ENCODE assay signal across 19 cellular contexts in the genomic region with DNA sequence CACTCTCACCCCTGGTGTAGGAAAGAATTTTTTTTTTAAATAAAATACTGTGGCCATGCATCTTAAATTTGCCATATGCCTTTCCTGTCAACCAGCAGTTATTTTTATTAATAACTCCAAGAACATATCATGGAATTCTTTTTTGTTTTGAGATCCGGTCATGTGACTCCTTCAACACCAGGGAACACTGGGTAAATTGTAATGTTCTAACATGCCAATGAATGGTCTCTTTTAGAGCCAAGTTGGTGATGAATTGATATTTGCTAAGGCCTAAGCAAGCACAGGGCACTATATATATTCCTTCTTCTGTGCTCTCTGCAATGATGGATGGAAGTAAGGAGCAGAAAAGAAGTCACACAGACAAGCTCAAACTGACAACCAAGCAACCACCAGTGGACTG.
A peak's percentile ranks its signal among the peaks of the same experiment; 100 is the strongest.
DNase-seq lines count a peak whose midpoint lies in the region; ATAC-seq and TF ChIP-seq lines count a peak whose summit lies in the region.
"Had no signal": no experiment of that assay in that cellular context is flagged by ENCODE, and none has a peak within 500 bp of the region (broad histone marks: within the 10 kb centered on the region; RNA-seq: fewer than 3 reads in every experiment).

No MANE protein-coding gene starts in this region.

- DNase-seq in SK-MEL-5 (ENCODE audit: low read depth, low spot score), result peak; percentile 65
- peak; percentile 37 for DNase-seq in esophagus muscularis mucosa (ENCODE audit: extremely low spot score)
- DNase-seq in DMS153 (lab: John Stamatoyannopoulos, UW), result no peak
- no peak for DNase-seq in activated naive CD8-positive, alpha-beta T cell treated with anti-CD3 and anti-CD28 coated beads for 36 hours
- DNase-seq: AML-193; CD4-positive, alpha-beta memory T cell; CD4-positive, CD25-positive, alpha-beta regulatory T cell; CD8-positive, alpha-beta memory T cell; COR-L47; DMS 273 treated with DMSO at 0.1 percent for 48 hours; DMS79 treated with DMSO at 0.1 percent for 48 hours; GF-D8 had no signal

- H2AFZ ChIP-seq in OCI-LY1 (ENCODE audit: low read length), result no peak overlapping the region

- TF ChIP-seq CTCF in OCI-LY1 (IDR thresholded peaks at IDR 0.05; ENCODE audit: low read length), result no peak
- TF ChIP-seq CTCF in esophagus muscularis mucosa (IDR thresholded peaks at IDR 0.05), result no peak

- in situ Hi-C loops in SK-MEL-5 (cut with HindIII; ENCODE audit: low pct_unique_long_range_greater_than_20kb, low sequenced_read_pairs), result no loop called here

- H3K27me3 Mint-ChIP-seq in activated naive CD8-positive, alpha-beta T cell treated with anti-CD3 and anti-CD28 coated beads for 36 hours, result peaks cover 12% of the 10 kb centered on the region
- H3K27me3 Mint-ChIP-seq: B cell; CD4-positive, alpha-beta memory T cell; CD4-positive, CD25-positive, alpha-beta regulatory T cell had no signal

- WGBS in esophagus muscularis mucosa, result 89% methylated on average over 1 of the region's 1 CpG

- no peak for TF ChIP-seq EP300 in esophagus muscularis mucosa (IDR thresholded peaks at IDR 0.05)

- H3K36me3 Mint-ChIP-seq in activated naive CD8-positive, alpha-beta T cell treated with anti-CD3 and anti-CD28 coated beads for 36 hours, result no peaks in the 10 kb centered on the region
- H3K36me3 Mint-ChIP-seq: CD14-positive monocyte; CD4-positive, alpha-beta memory T cell; CD4-positive, CD25-positive, alpha-beta regulatory T cell; CD8-positive, alpha-beta memory T cell had no signal

- H3K4me3 Mint-ChIP-seq in activated naive CD8-positive, alpha-beta T cell treated with anti-CD3 and anti-CD28 coated beads for 36 hours, result no peak overlapping the region
- H3K4me3 Mint-ChIP-seq: B cell; CD14-positive monocyte; CD4-positive, alpha-beta memory T cell; CD4-positive, CD25-positive, alpha-beta regulatory T cell; CD8-positive, alpha-beta memory T cell had no signal

- no peak overlapping the region for H3K27ac Mint-ChIP-seq in activated naive CD8-positive, alpha-beta T cell treated with anti-CD3 and anti-CD28 coated beads for 36 hours
- H3K27ac Mint-ChIP-seq: B cell; CD14-positive monocyte; CD4-positive, alpha-beta memory T cell; CD4-positive, CD25-positive, alpha-beta regulatory T cell; CD8-positive, alpha-beta memory T cell had no signal

- H3K27me3 ChIP-seq in OCI-LY1 (ENCODE audit: insufficient read depth, low read length) (no peaks in the 10 kb centered on the region), esophagus muscularis mucosa (no peaks in the 10 kb centered on the region)
- H3K27me3 ChIP-seq: BLaER1 treated with 17β-estradiol and CSF1 and Interleukin-3, amounts not matched to agents 10 nM and 100 nM had no signal

- H3K27ac ChIP-seq in OCI-LY1 (ENCODE audit: low read depth, low read length, poor library complexity, severe bottlenecking), result peak overlapping the region; percentile 71
- no peak overlapping the region for H3K27ac ChIP-seq in esophagus muscularis mucosa (replicated peaks in 1 of 4)
- H3K27ac ChIP-seq: 22Rv1; BLaER1 treated with 17β-estradiol and CSF1 and Interleukin-3, amounts not matched to agents 10 nM and 100 nM had no signal

- H3K36me3 ChIP-seq in OCI-LY1 (ENCODE audit: insufficient read depth, low read length) (no peaks in the 10 kb centered on the region), esophagus muscularis mucosa (no peaks in the 10 kb centered on the region)
- H3K36me3 ChIP-seq: BLaER1 treated with 17β-estradiol and CSF1 and Interleukin-3, amounts not matched to agents 10 nM and 100 nM had no signal

- H3K4me1 ChIP-seq in OCI-LY1 (ENCODE audit: insufficient read depth, low read length, severe bottlenecking) (peaks cover 99% of the 10 kb centered on the region), esophagus muscularis mucosa (peaks cover 21 to 44% (median 33%) of the 10 kb centered on the region in 4 donors)
- H3K4me1 ChIP-seq: BLaER1 treated with 17β-estradiol and CSF1 and Interleukin-3, amounts not matched to agents 10 nM and 100 nM had no signal

- no peaks in the 10 kb centered on the region for H4K20me1 ChIP-seq in OCI-LY1 (ENCODE audit: insufficient read depth, low read length)
- H4K20me1 ChIP-seq: BLaER1 treated with 17β-estradiol and CSF1 and Interleukin-3, amounts not matched to agents 10 nM and 100 nM had no signal

- TF ChIP-seq POLR2A in esophagus muscularis mucosa (IDR thresholded peaks at IDR 0.05; ENCODE audit: low read depth), result no peak

- H3K4me1 Mint-ChIP-seq in activated naive CD8-positive, alpha-beta T cell treated with anti-CD3 and anti-CD28 coated beads for 36 hours, result peaks cover 3% of the 10 kb centered on the region
- H3K4me1 Mint-ChIP-seq: B cell; CD14-positive monocyte; CD4-positive, alpha-beta memory T cell; CD4-positive, CD25-positive, alpha-beta regulatory T cell; CD8-positive, alpha-beta memory T cell had no signal

- no peak overlapping the region for H3K4me3 ChIP-seq in OCI-LY1 (ENCODE audit: low read depth, low read length, poor library complexity, severe bottlenecking)
- no peak overlapping the region for H3K4me3 ChIP-seq in esophagus muscularis mucosa
- H3K4me3 ChIP-seq: A549; BLaER1 treated with 17β-estradiol and CSF1 and Interleukin-3, amounts not matched to agents 10 nM and 100 nM had no signal

- ATAC-seq in GM19395 (IDR thresholded peaks at IDR 0.05; ENCODE audit: unreplicated experiment), result no peak
- ATAC-seq: A549 had no signal

- H3F3A ChIP-seq in OCI-LY1 (ENCODE audit: insufficient read depth, low read length), result no peaks in the 10 kb centered on the region

- no peaks in the 10 kb centered on the region for H3K9me2 ChIP-seq in OCI-LY1 (ENCODE audit: low read depth, low read length)

- no peak overlapping the region for H3K9ac ChIP-seq in OCI-LY1 (ENCODE audit: low read length)
- H3K9ac ChIP-seq: BLaER1 treated with 17β-estradiol and CSF1 and Interleukin-3, amounts not matched to agents 10 nM and 100 nM had no signal

- H3K79me2 ChIP-seq in OCI-LY1 (ENCODE audit: insufficient read depth, low read length), result no peaks in the 10 kb centered on the region

- H3K4me2 ChIP-seq in OCI-LY1 (ENCODE audit: low read length), result no peak overlapping the region
- H3K4me2 ChIP-seq: BLaER1 treated with 17β-estradiol and CSF1 and Interleukin-3, amounts not matched to agents 10 nM and 100 nM had no signal

- H3K9me3 Mint-ChIP-seq in activated naive CD8-positive, alpha-beta T cell treated with anti-CD3 and anti-CD28 coated beads for 36 hours, result no peaks in the 10 kb centered on the region
- H3K9me3 Mint-ChIP-seq: CD14-positive monocyte; CD4-positive, alpha-beta memory T cell; CD4-positive, CD25-positive, alpha-beta regulatory T cell; CD8-positive, alpha-beta memory T cell had no signal

- intact Hi-C loops in esophagus muscularis mucosa (cut with DNase I), result no loop called here

- no peaks in the 10 kb centered on the region for H3K9me3 ChIP-seq in OCI-LY1 (ENCODE audit: low read length)
- H3K9me3 ChIP-seq in esophagus muscularis mucosa, result no peaks in the 10 kb centered on the region
- H3K9me3 ChIP-seq: A549; BLaER1 treated with 17β-estradiol and CSF1 and Interleukin-3, amounts not matched to agents 10 nM and 100 nM had no signal

Comparison
In these comparisons a context has a peak if more than half of its experiments do, and no peak if none do; other contexts are left out.
1. DNase-seq: peak in SK-MEL-5 (single experiment) and esophagus muscularis mucosa (single experiment); none in DMS153 (single experiment) and activated naive CD8-positive, alpha-beta T cell treated with anti-CD3 and anti-CD28 coated beads for 36 hours (single experiment).